Comparison of ENCODE assay signal across 20 cellular contexts in genomic region chr15:52680756-52681155, GRCh38. TPM values are rescaled to one million over a fixed set of nuclear protein-coding genes. Genes with fewer than 3 reads are reported as not detected.
DNase-seq lines count a peak whose midpoint lies in the region; ATAC-seq and TF ChIP-seq lines count a peak whose summit lies in the region.
"Had no signal": no experiment of that assay in that cellular context is flagged by ENCODE, and none has a peak within 500 bp of the region (broad histone marks: within the 10 kb centered on the region; RNA-seq: fewer than 3 reads in every experiment).

No MANE protein-coding gene starts in this region.

- H3K36me3 Mint-ChIP-seq in stimulated activated memory B cell treated with anti-CD40 and anti-IgM and Interleukin-4, amounts not matched to agents 10 μg/mL and 1 μg/mL and 100 μg/mL, for 72 hours = peaks cover 7% of the 10 kb centered on the region

- H3K27ac ChIP-seq in right cardiac atrium (ENCODE audit: low read length) (no peak overlapping the region), OCI-LY3 (ENCODE audit: low read length) (peak overlapping the region; percentile 32), left lung (no peak overlapping the region)
- H3K27ac ChIP-seq: A549, SJCRH30 had no signal

- H3K27ac Mint-ChIP-seq in stimulated activated memory B cell treated with anti-CD40 and anti-IgM and Interleukin-4, amounts not matched to agents 10 μg/mL and 1 μg/mL and 100 μg/mL, for 72 hours = peak overlapping the region; percentile 98

- peak overlapping the region; percentile 92 for H3K4me2 ChIP-seq in OCI-LY3 (ENCODE audit: low read length)

- no peaks in the 10 kb centered on the region for H3K27me3 Mint-ChIP-seq in stimulated activated memory B cell treated with anti-CD40 and anti-IgM and Interleukin-4, amounts not matched to agents 10 μg/mL and 1 μg/mL and 100 μg/mL, for 72 hours
- H3K27me3 Mint-ChIP-seq: progenitor cell of endocrine pancreas had no signal

- peak overlapping the region; percentile 96 for H3K4me3 Mint-ChIP-seq in stimulated activated memory B cell treated with anti-CD40 and anti-IgM and Interleukin-4, amounts not matched to agents 10 μg/mL and 1 μg/mL and 100 μg/mL, for 72 hours

- no peak for ATAC-seq in Right ventricle myocardium inferior
- no peak for ATAC-seq in right cardiac atrium
- ATAC-seq in stimulated activated memory B cell treated with anti-CD40 and anti-IgM and Interleukin-4, amounts not matched to agents 10 μg/mL and 1 μg/mL and 100 μg/mL, for 72 hours = no peak
- ATAC-seq in esophagus mucosa = no peak
- ATAC-seq in GM21515 (IDR thresholded peaks at IDR 0.05; ENCODE audit: unreplicated experiment) = no peak
- ATAC-seq in left lung = no peak
- ATAC-seq: A549; CD8-positive, alpha-beta T cell had no signal

- intact Hi-C loops in Right ventricle myocardium inferior (cut with DNase I) = no loop called here
- intact Hi-C loops in right cardiac atrium (cut with DNase I) = no loop called here
- intact Hi-C loops in left lung (cut with DNase I) = no loop called here

- peak; percentile 20 for DNase-seq in Right ventricle myocardium inferior (ENCODE audit: missing footprints)
- DNase-seq in right cardiac atrium = no peak
- DNase-seq in kidney tubule cell (ENCODE audit: low spot score) = peak; percentile 10
- DNase-seq in left lung = no peak
- DNase-seq: activated CD4-positive, CD25-positive, alpha-beta regulatory T cell treated with anti-CD3 and anti-CD28 coated beads, Interleukin-2, amount 50 U/mL, for 72 hours; activated gamma-delta T cell treated with Interleukin-2 at 50 U/mL for 16 hours; CD8-positive, alpha-beta T cell; DMS79 treated with DMSO at 0.1 percent for 48 hours; KBM-7; NCI-H1694; NCI-H345; SJCRH30; stimulated activated naive CD4-positive, alpha-beta T cell had no signal

- H3K9me3 Mint-ChIP-seq in stimulated activated memory B cell treated with anti-CD40 and anti-IgM and Interleukin-4, amounts not matched to agents 10 μg/mL and 1 μg/mL and 100 μg/mL, for 72 hours = no peaks in the 10 kb centered on the region
- H3K9me3 Mint-ChIP-seq: CD8-positive, alpha-beta T cell had no signal

- no peaks in the 10 kb centered on the region for H3K27me3 ChIP-seq in right cardiac atrium (ENCODE audit: control insufficient read depth, insufficient read depth)
- no peaks in the 10 kb centered on the region for H3K27me3 ChIP-seq in OCI-LY3 (ENCODE audit: low read depth, low read length)
- H3K27me3 ChIP-seq in left lung = no peaks in the 10 kb centered on the region
- H3K27me3 ChIP-seq: ascending aorta, SJCRH30 had no signal

- H3K4me3 ChIP-seq in right cardiac atrium (ENCODE audit: low read length) (no peak overlapping the region), OCI-LY3 (ENCODE audit: low read length) (peak overlapping the region; percentile 83), left lung (no peak overlapping the region)
- H3K4me3 ChIP-seq: A549 had no signal

- H2AFZ ChIP-seq in OCI-LY3 (ENCODE audit: low read depth, low read length) = no peak overlapping the region

- no peak for TF ChIP-seq CTCF in OCI-LY3 (IDR thresholded peaks at IDR 0.05; ENCODE audit: low read depth, low read length)
- no peak for TF ChIP-seq CTCF in left lung (IDR thresholded peaks at IDR 0.05)

- no peaks in the 10 kb centered on the region for H4K20me1 ChIP-seq in OCI-LY3 (ENCODE audit: insufficient read depth, low read length)

- H3K4me1 ChIP-seq in right cardiac atrium (ENCODE audit: control insufficient read depth, insufficient read depth, low read length) (no peaks in the 10 kb centered on the region), OCI-LY3 (ENCODE audit: low read length) (peaks cover 54% of the 10 kb centered on the region), left lung (peaks cover 0 to 30% of the 10 kb centered on the region in 2 donors)

- H3K9me3 ChIP-seq in right cardiac atrium (ENCODE audit: control insufficient read depth, low read length) (no peaks in the 10 kb centered on the region), OCI-LY3 (ENCODE audit: insufficient read depth, low read length) (no peaks in the 10 kb centered on the region), left lung (no peaks in the 10 kb centered on the region)
- H3K9me3 ChIP-seq: A549, ascending aorta, SJCRH30 had no signal

- peaks cover 5% of the 10 kb centered on the region for H3K79me2 ChIP-seq in OCI-LY3 (ENCODE audit: low read length)

- H3K36me3 ChIP-seq in OCI-LY3 (replicated peaks; ENCODE audit: low read depth, low read length) (peaks cover 5% of the 10 kb centered on the region), left lung (no peaks in the 10 kb centered on the region)
- H3K36me3 ChIP-seq: SJCRH30 had no signal

- peak overlapping the region; percentile 11; the same call in 1 of the 2 replicates for H3K9ac ChIP-seq in OCI-LY3 (ENCODE audit: low read length)

- peaks cover 44% of the 10 kb centered on the region for H3K4me1 Mint-ChIP-seq in stimulated activated memory B cell treated with anti-CD40 and anti-IgM and Interleukin-4, amounts not matched to agents 10 μg/mL and 1 μg/mL and 100 μg/mL, for 72 hours

RNA-seq across cellular contexts. Expression of gene ATOSA, which starts 1.6 kb away (rescaled TPM):
- total RNA-seq in Right ventricle myocardium inferior (21.7 TPM), right cardiac atrium (10 to 100 TPM; 29.3 to 51.7 (median 33.1) TPM), esophagus mucosa (44.1 TPM), left lung (10 to 100 TPM; 34.5 to 40.8 TPM)
- 38.1 TPM for polyA plus RNA-seq in right cardiac atrium

Comparison
In these comparisons a context has a peak if more than half of its experiments do, and no peak if none do; other contexts are left out.
1. DNase-seq: peak in Right ventricle myocardium inferior (single experiment) and kidney tubule cell (single experiment); none in right cardiac atrium (0 of 3) and left lung (0 of 2).